In genomic region chr6:34072727-34073126, GRCh38 we compare ENCODE assay signal across 24 cellular contexts.
"Had no signal": no experiment of that assay in that cellular context is flagged by ENCODE, and none has a peak within 500 bp of the region (broad histone marks: within the 10 kb centered on the region; RNA-seq: fewer than 3 reads in every experiment).

No MANE protein-coding gene starts in this region.

- H3K27me3 ChIP-seq: testis had no signal

- H3K27ac ChIP-seq: epithelial cell of prostate, esophagus muscularis mucosa, gastroesophageal sphincter, psoas muscle, spleen, testis, tibial nerve had no signal

- H3K4me3 ChIP-seq: esophagus muscularis mucosa, gastroesophageal sphincter, mucosa of descending colon, psoas muscle, spleen, testis, tibial nerve had no signal

- ATAC-seq: gastroesophageal sphincter; left lobe of liver; mucosa of descending colon; naive thymus-derived CD8-positive, alpha-beta T cell; psoas muscle; sciatic nerve; stimulated activated memory B cell treated with anti-CD40 and anti-IgM and Interleukin-4, amounts not matched to agents 10 μg/mL and 1 μg/mL and 100 μg/mL, for 72 hours; stimulated activated naive CD8-positive, alpha-beta T cell treated with anti-CD3 and anti-CD28 coated beads, Interleukin-15, amount 100 ng/mL, for 72 hours had no signal

- H3K36me3 ChIP-seq: esophagus muscularis mucosa, gastroesophageal sphincter, spleen, tibial nerve had no signal

- DNase-seq: effector memory CD4-positive, alpha-beta T cell; foreskin fibroblast; glutamatergic neuron; islet precursor cell; mammary epithelial cell; mucosa of descending colon; naive thymus-derived CD8-positive, alpha-beta T cell; nucleus accumbens; psoas muscle; retina; spleen; stimulated activated CD4-positive, alpha-beta T cell treated with anti-CD3 and anti-CD28 coated beads, Interleukin-15, amount 100 ng/mL, for 24 hours; stimulated activated CD4-positive, alpha-beta T cell treated with anti-CD3 and anti-CD28 coated beads, Interleukin-1b, Interleukin-23, amount 100 ng/mL, for 48 hours; stimulated activated CD4-positive, alpha-beta T cell treated with anti-CD3 and anti-CD28 coated beads, Interleukin-4, amount 100 ng/mL, for 24 hours; stimulated activated naive CD8-positive, alpha-beta T cell treated with anti-CD3 and anti-CD28 coated beads, Interleukin-15, amount 100 ng/mL, for 72 hours; testis had no signal

- H3K9me3 ChIP-seq: esophagus muscularis mucosa, gastroesophageal sphincter, mucosa of descending colon, psoas muscle, spleen, testis, tibial nerve had no signal

- H3K4me1 ChIP-seq: esophagus muscularis mucosa, gastroesophageal sphincter, psoas muscle, spleen, testis, tibial nerve had no signal

- FAIRE-seq: endometrium had no signal
